Comparison of ENCODE assay signal across 8 cellular contexts in the genomic region with DNA sequence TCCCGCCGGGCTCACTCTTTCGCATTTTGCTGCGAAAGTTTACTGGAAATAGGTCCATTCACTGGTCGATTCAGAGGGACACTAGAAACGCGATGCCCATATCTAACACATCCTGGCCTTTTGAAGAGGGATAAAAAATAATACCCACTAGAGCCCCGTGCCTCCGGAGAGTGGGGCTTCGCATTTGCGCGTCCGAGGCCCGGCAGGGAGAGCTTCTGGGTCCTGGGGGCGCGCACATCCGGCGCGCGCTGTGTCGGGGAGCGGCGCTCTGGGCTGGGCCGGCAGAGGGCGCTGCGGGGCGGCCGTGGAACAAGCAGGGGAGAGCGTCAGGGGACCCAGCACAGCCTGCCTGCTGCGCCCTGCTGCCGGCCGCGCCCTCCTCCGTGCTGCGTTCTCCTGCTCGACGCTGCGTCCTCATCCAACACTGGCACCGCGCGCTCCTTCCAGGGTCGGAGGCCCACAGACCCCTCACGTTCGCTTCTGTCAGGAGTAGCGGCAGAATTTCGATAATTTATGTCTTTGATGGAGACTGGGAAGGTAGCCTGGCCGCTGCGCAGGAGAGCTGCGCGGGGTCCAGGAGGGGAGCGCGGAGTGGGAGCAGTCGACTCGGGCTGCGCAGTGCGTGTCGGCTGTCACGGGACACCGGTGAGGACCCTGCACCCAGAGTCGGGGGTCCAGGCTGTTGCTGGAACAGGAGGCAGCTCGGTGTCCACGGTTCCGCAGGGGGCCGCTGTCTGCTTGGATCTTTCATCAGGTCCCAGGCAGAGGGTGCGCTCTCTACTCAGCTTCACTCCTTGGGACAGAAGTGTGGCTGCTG. TPM values are rescaled to one million over a fixed set of nuclear protein-coding genes. Genes with fewer than 3 reads are reported as not detected.
A peak's percentile ranks its signal among the peaks of the same experiment; 100 is the strongest.
DNase-seq lines count a peak whose midpoint lies in the region; ATAC-seq and TF ChIP-seq lines count a peak whose summit lies in the region.

No MANE protein-coding gene starts in this region.

- peak overlapping the region; percentile 77 for H3K4me3 Mint-ChIP-seq in activated naive CD8-positive, alpha-beta T cell treated with anti-CD3 and anti-CD28 coated beads, Interleukin-2, amount 50 U/mL, for 24 hours

- H3K4me3 ChIP-seq in HUES6 (ENCODE audit: low read depth, low read length) = peak overlapping the region; percentile 69
- peak overlapping the region; percentile 34 for H3K4me3 ChIP-seq in cardiac muscle cell
- H3K4me3 ChIP-seq in trophoblast cell (ENCODE audit: low read depth, low read length) = peak overlapping the region; percentile 67
- H3K4me3 ChIP-seq in tibial artery = peak overlapping the region; percentile 58 to 65

- peak overlapping the region; percentile 62 for H4K91ac ChIP-seq in trophoblast cell (ENCODE audit: low read depth, low read length)

- H3K18ac ChIP-seq in trophoblast cell (ENCODE audit: low read length) = peak overlapping the region; percentile 35

- peak overlapping the region; percentile 96 for H3K4me2 ChIP-seq in trophoblast cell (ENCODE audit: low read length)

- H3K27ac ChIP-seq in HUES6 (ENCODE audit: low read depth, low read length) (no peak overlapping the region), cardiac muscle cell (no peak overlapping the region), trophoblast cell (ENCODE audit: low read depth, low read length) (no peak overlapping the region), tibial artery (peak overlapping the region; percentile 68 to 92)

- peak overlapping the region; percentile 57 for H2BK120ac ChIP-seq in trophoblast cell (ENCODE audit: insufficient read depth, low read length, poor library complexity)

- H3K27me3 ChIP-seq in HUES6 (ENCODE audit: control insufficient read depth, insufficient read depth, low read length) (peaks cover 52% of the 10 kb centered on the region), cardiac muscle cell (peaks cover 21% of the 10 kb centered on the region), trophoblast cell (ENCODE audit: insufficient read depth, low read length) (no peaks in the 10 kb centered on the region), tibial artery (no peaks in the 10 kb centered on the region)

- H3K4me1 ChIP-seq in HUES6 (ENCODE audit: control insufficient read depth, insufficient read depth, low read length) (no peaks in the 10 kb centered on the region), cardiac muscle cell (ENCODE audit: low read depth) (no peaks in the 10 kb centered on the region), trophoblast cell (ENCODE audit: control insufficient read depth in 1 of 2, insufficient read depth in 2 of 2, low read length in 2 of 2) (peaks cover 3 to 10% of the 10 kb centered on the region in 2 experiments), tibial artery (peaks cover 0 to 26% (median 12%) of the 10 kb centered on the region in 4 donors)

- peak overlapping the region; percentile 55 for H3K14ac ChIP-seq in trophoblast cell (ENCODE audit: low read length)

- H3K36me3 ChIP-seq in HUES6 (ENCODE audit: control insufficient read depth, insufficient read depth, low read length) = no peaks in the 10 kb centered on the region
- H3K36me3 ChIP-seq in cardiac muscle cell = no peaks in the 10 kb centered on the region
- H3K36me3 ChIP-seq in trophoblast cell (ENCODE audit: control insufficient read depth in 1 of 2, insufficient read depth in 2 of 2, low read length in 2 of 2) = no peaks in the 10 kb centered on the region
- no peaks in the 10 kb centered on the region for H3K36me3 ChIP-seq in tibial artery

- H3K9ac ChIP-seq in HUES6 (ENCODE audit: low read length) = peak overlapping the region; percentile 37
- H3K9ac ChIP-seq in trophoblast cell (ENCODE audit: low read length) = peak overlapping the region; percentile 67

- H3K4ac ChIP-seq in trophoblast cell (ENCODE audit: low read depth, low read length) = peak overlapping the region; percentile 2

- peaks cover 3% of the 10 kb centered on the region for H3K79me2 ChIP-seq in trophoblast cell (ENCODE audit: control insufficient read depth, insufficient read depth, low read length, poor library complexity)

- no peak overlapping the region for H2BK5ac ChIP-seq in trophoblast cell (ENCODE audit: low read depth, low read length, poor library complexity)

- intact Hi-C loops in tibial artery (cut with DNase I; ENCODE audit: low total_unique reads) = loop anchor here (2.0 to 10.0 kb wide), 3 partner anchors 355 to 697 kb away; a partner anchor contains a TSS

- peak; percentile 33 for DNase-seq in DMS153 treated with DMSO at 0.1 percent for 48 hours (lab: John Stamatoyannopoulos, UW; ENCODE audit: unreplicated experiment)
- DNase-seq in SW480 (ENCODE audit: low spot score) = peak; percentile 51
- DNase-seq in activated naive CD8-positive, alpha-beta T cell treated with anti-CD3 and anti-CD28 coated beads, Interleukin-2, amount 50 U/mL, for 24 hours = peak; percentile 91
- DNase-seq in cardiac muscle cell (ENCODE audit: low read depth in 1 of 2, low spot score in 1 of 2) = peak; percentile 85 to 92
- peak; percentile 54 to 76 for DNase-seq in trophoblast cell
- DNase-seq in tibial artery = peak; percentile 78 to 92

- H3K79me1 ChIP-seq in trophoblast cell (ENCODE audit: low read length) = peaks cover 9% of the 10 kb centered on the region

- H2AFZ ChIP-seq in trophoblast cell (ENCODE audit: insufficient read depth, low read length, poor library complexity) = peak overlapping the region; percentile 87

- no peaks in the 10 kb centered on the region for H3K9me3 Mint-ChIP-seq in activated naive CD8-positive, alpha-beta T cell treated with anti-CD3 and anti-CD28 coated beads, Interleukin-2, amount 50 U/mL, for 24 hours

- peaks cover 33% of the 10 kb centered on the region for H3K27me3 Mint-ChIP-seq in activated naive CD8-positive, alpha-beta T cell treated with anti-CD3 and anti-CD28 coated beads, Interleukin-2, amount 50 U/mL, for 24 hours

- no CpG with 5 or more reads among the region's 65 CpGs for WGBS in trophoblast cell (ENCODE audit: extremely low coverage, insufficient coverage, insufficient read length)

- H3K23ac ChIP-seq in trophoblast cell (ENCODE audit: low read length) = no peak overlapping the region

- ATAC-seq in GM21515 (IDR thresholded peaks at IDR 0.05; ENCODE audit: unreplicated experiment) = peak; percentile 98
- ATAC-seq in activated naive CD8-positive, alpha-beta T cell treated with anti-CD3 and anti-CD28 coated beads, Interleukin-2, amount 50 U/mL, for 24 hours = peak; percentile 98

- peak overlapping the region; percentile 33 for H4K12ac ChIP-seq in trophoblast cell (ENCODE audit: low read depth, low read length)

- TF ChIP-seq CTCF in cardiac muscle cell (IDR thresholded peaks at IDR 0.05; ENCODE audit: low read depth, low read length) = peak; percentile 82
- peak; percentile 84 to 96 for TF ChIP-seq CTCF in tibial artery (IDR thresholded peaks at IDR 0.05)

- H3K9me3 ChIP-seq in HUES6 (ENCODE audit: control insufficient read depth, insufficient read depth, low read depth, low read length) (no peaks in the 10 kb centered on the region), cardiac muscle cell (ENCODE audit: low read depth) (no peaks in the 10 kb centered on the region), trophoblast cell (ENCODE audit: insufficient read depth, low read depth, low read length) (no peaks in the 10 kb centered on the region), tibial artery (no peaks in the 10 kb centered on the region)

- H3K4me1 Mint-ChIP-seq in activated naive CD8-positive, alpha-beta T cell treated with anti-CD3 and anti-CD28 coated beads, Interleukin-2, amount 50 U/mL, for 24 hours = peaks cover 9% of the 10 kb centered on the region

- H2AK5ac ChIP-seq in trophoblast cell (ENCODE audit: low read length) = no peak overlapping the region

- no peak overlapping the region for H3K27ac Mint-ChIP-seq in activated naive CD8-positive, alpha-beta T cell treated with anti-CD3 and anti-CD28 coated beads, Interleukin-2, amount 50 U/mL, for 24 hours

- H2BK12ac ChIP-seq in trophoblast cell (ENCODE audit: low read length) = peak overlapping the region; percentile 37

- peak overlapping the region; percentile 75 for H4K8ac ChIP-seq in trophoblast cell (ENCODE audit: low read depth, low read length)

- H3K36me3 Mint-ChIP-seq in activated naive CD8-positive, alpha-beta T cell treated with anti-CD3 and anti-CD28 coated beads, Interleukin-2, amount 50 U/mL, for 24 hours (ENCODE audit: low read depth) = no peaks in the 10 kb centered on the region

RNA-seq across cellular contexts. Expression of a gene that starts 41.5 kb away (rescaled TPM):
- total RNA-seq in cardiac muscle cell = 32.0 and 42.8 TPM in 2 replicates
- 50.6 and 55.7 TPM in 2 replicates for polyA plus RNA-seq in cardiac muscle cell
- 13.0 and 13.4 TPM in 2 replicates for polyA plus RNA-seq in trophoblast cell (2013)

Comparison
In these comparisons a context has a peak if more than half of its experiments do, and no peak if none do; other contexts are left out.
1. DNase-seq: peak in every context shown above with its lines; median percentile 91 in activated naive CD8-positive, alpha-beta T cell treated with anti-CD3 and anti-CD28 coated beads, Interleukin-2, amount 50 U/mL, for 24 hours; 88 in cardiac muscle cell; 85 in tibial artery; 65 in trophoblast cell; 51 in SW480; 33 in DMS153 treated with DMSO at 0.1 percent for 48 hours.
2. H3K27ac ChIP-seq: peak in tibial artery (2 of 2); none in HUES6 (single experiment), cardiac muscle cell (single experiment) and trophoblast cell (single experiment).
3. Peak in every context shown above with its lines, with median percentiles within 50 percentile points of each other: H3K4me3 ChIP-seq.